Comparison of ENCODE assay signal across 21 cellular contexts in the genomic region with DNA sequence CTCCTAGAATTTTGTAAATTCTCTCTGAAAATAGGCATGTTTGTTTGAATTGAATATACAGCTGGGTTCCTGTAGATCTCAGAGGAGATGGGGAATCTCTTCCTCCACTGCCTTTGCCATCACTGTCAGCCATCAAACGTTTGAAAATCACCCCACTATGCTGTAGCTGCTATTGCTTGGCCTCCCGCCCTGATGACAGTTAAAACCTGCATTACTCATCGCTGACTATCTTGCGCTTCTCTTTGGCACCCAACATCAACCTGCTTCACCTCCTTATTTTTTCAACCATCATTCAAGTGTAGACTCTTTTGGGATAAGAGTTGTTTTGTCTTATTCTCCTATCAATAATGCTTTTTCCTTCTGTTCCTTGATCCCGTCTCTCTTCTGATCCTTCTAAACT.
"Had no signal": no experiment of that assay in that cellular context is flagged by ENCODE, and none has a peak within 500 bp of the region (broad histone marks: within the 10 kb centered on the region; RNA-seq: fewer than 3 reads in every experiment).

No MANE protein-coding gene starts in this region.

- H3K27me3 ChIP-seq: esophagus squamous epithelium, hepatocyte, spleen, transverse colon had no signal

- ATAC-seq: naive thymus-derived CD4-positive, alpha-beta T cell; sciatic nerve; stimulated activated memory B cell treated with anti-CD40 and anti-IgM and Interleukin-4, amounts not matched to agents 10 μg/mL and 1 μg/mL and 100 μg/mL, for 72 hours had no signal

- H3K4me2 ChIP-seq: hepatocyte had no signal

- H3K79me2 ChIP-seq: hepatocyte, parathyroid adenoma had no signal

- H3K9me3 Mint-ChIP-seq: stimulated activated memory B cell treated with anti-CD40 and anti-IgM and Interleukin-4, amounts not matched to agents 10 μg/mL and 1 μg/mL and 100 μg/mL, for 72 hours; stimulated activated naive CD8-positive, alpha-beta T cell treated with anti-CD3 and anti-CD28 coated beads, Interleukin-15, Interleukin-2, amounts not matched to agents 100 ng/mL and 50 ng/mL, for 24 hours had no signal

- H3K9me3 ChIP-seq: esophagus squamous epithelium, spleen, thoracic aorta, transverse colon had no signal

- H3K4me3 ChIP-seq: coronary artery, esophagus squamous epithelium, hepatocyte, spleen, thoracic aorta, transverse colon had no signal

- H3K36me3 Mint-ChIP-seq: stimulated activated memory B cell treated with anti-CD40 and anti-IgM and Interleukin-4, amounts not matched to agents 10 μg/mL and 1 μg/mL and 100 μg/mL, for 72 hours had no signal

- DNase-seq: effector CD8-positive, alpha-beta T cell; esophagus squamous epithelium; foreskin melanocyte; head of caudate nucleus; mammary epithelial cell; naive thymus-derived CD4-positive, alpha-beta T cell; nephron progenitor cell; spleen; stimulated activated CD4-positive, alpha-beta T cell treated with anti-CD3 and anti-CD28 coated beads, Interleukin-15, amount 100 ng/mL, for 24 hours; stimulated activated CD4-positive, alpha-beta T cell treated with anti-CD3 and anti-CD28 coated beads, Interleukin-1b, Interleukin-23, amount 100 ng/mL, for 48 hours; stimulated activated CD4-positive, alpha-beta T cell treated with anti-CD3 and anti-CD28 coated beads, Interleukin-4, amount 100 ng/mL, for 24 hours; transverse colon had no signal

- H3K27ac ChIP-seq: coronary artery, epithelial cell of prostate, esophagus squamous epithelium, hepatocyte, parathyroid adenoma, spleen, thoracic aorta, transverse colon had no signal

- H3K4me3 Mint-ChIP-seq: naive thymus-derived CD4-positive, alpha-beta T cell; nephron progenitor cell; stimulated activated memory B cell treated with anti-CD40 and anti-IgM and Interleukin-4, amounts not matched to agents 10 μg/mL and 1 μg/mL and 100 μg/mL, for 72 hours; stimulated activated naive CD8-positive, alpha-beta T cell treated with anti-CD3 and anti-CD28 coated beads, Interleukin-15, Interleukin-2, amounts not matched to agents 100 ng/mL and 50 ng/mL, for 24 hours had no signal

- H3K4me1 Mint-ChIP-seq: stimulated activated memory B cell treated with anti-CD40 and anti-IgM and Interleukin-4, amounts not matched to agents 10 μg/mL and 1 μg/mL and 100 μg/mL, for 72 hours had no signal

- H3K36me3 ChIP-seq: esophagus squamous epithelium, spleen, thoracic aorta, transverse colon had no signal

- H3K27ac Mint-ChIP-seq: naive thymus-derived CD4-positive, alpha-beta T cell; nephron progenitor cell; stimulated activated memory B cell treated with anti-CD40 and anti-IgM and Interleukin-4, amounts not matched to agents 10 μg/mL and 1 μg/mL and 100 μg/mL, for 72 hours; stimulated activated naive CD8-positive, alpha-beta T cell treated with anti-CD3 and anti-CD28 coated beads, Interleukin-15, Interleukin-2, amounts not matched to agents 100 ng/mL and 50 ng/mL, for 24 hours had no signal

- H3K27me3 Mint-ChIP-seq: stimulated activated memory B cell treated with anti-CD40 and anti-IgM and Interleukin-4, amounts not matched to agents 10 μg/mL and 1 μg/mL and 100 μg/mL, for 72 hours; stimulated activated naive CD8-positive, alpha-beta T cell treated with anti-CD3 and anti-CD28 coated beads, Interleukin-15, Interleukin-2, amounts not matched to agents 100 ng/mL and 50 ng/mL, for 24 hours had no signal

- H3K4me1 ChIP-seq: esophagus squamous epithelium, parathyroid adenoma, spleen, transverse colon had no signal

- FAIRE-seq: endometrium had no signal

- H3K9ac ChIP-seq: parathyroid adenoma had no signal

- H2AFZ ChIP-seq: hepatocyte, parathyroid adenoma had no signal
